11 cellular contexts compared by ENCODE assay signal in the genomic region with DNA sequence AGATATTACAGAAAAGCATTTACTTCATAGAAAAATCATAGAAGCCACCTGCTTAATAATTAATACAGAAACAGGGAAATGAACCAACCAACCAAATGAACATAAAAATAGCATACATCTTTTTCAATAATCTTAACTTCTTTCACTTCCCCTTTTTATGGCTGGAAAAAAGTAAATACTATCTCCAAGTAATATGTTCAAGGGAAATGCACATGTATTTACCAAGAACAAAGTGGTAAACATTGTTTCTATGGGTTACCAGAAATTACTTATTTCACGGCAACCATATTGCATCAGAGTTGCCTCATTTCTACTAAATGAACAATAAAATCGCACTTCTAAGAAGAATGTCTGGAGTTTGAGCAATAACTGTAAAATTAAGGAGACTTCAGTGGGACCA.
A peak's percentile ranks its signal among the peaks of the same experiment; 100 is the strongest.
DNase-seq lines count a peak whose midpoint lies in the region; ATAC-seq, FAIRE-seq and TF ChIP-seq lines count a peak whose summit lies in the region.
"Had no signal": no experiment of that assay in that cellular context is flagged by ENCODE, and none has a peak within 500 bp of the region (broad histone marks: within the 10 kb centered on the region; RNA-seq: fewer than 3 reads in every experiment).

No MANE protein-coding gene starts in this region.

- H3K27me3 ChIP-seq in pancreas (no peaks in the 10 kb centered on the region), BE2C (no peaks in the 10 kb centered on the region)

- H3K4me3 ChIP-seq in SK-N-MC: peak overlapping the region; percentile 22; the same call in 1 of the 2 replicates
- H3K4me3 ChIP-seq in pancreas: no peak overlapping the region
- no peak overlapping the region for H3K4me3 ChIP-seq in BE2C (ENCODE audit: low read depth, low read length)

- DNase-seq in SK-N-MC (ENCODE audit: low read depth, low spot score) (peak; percentile 16), pancreas (no peak), BE2C (no peak), UCSD-AML1 (lab: John Stamatoyannopoulos, UW; ENCODE audit: unreplicated experiment) (no peak), GM03348 (ENCODE audit: low spot score) (no peak)
- DNase-seq: DMS 273 treated with DMSO at 0.1 percent for 48 hours, left cardiac atrium, NCI-H187 treated with DMSO at 0.1 percent for 48 hours had no signal

- FAIRE-seq in pancreas (lab: Jason Lieb, UNC): no peak

- TF ChIP-seq CTCF in pancreas (IDR thresholded peaks at IDR 0.05): no peak
- TF ChIP-seq CTCF in BE2C (IDR thresholded peaks at IDR 0.05; ENCODE audit: low read depth, low read length): no peak

- H3K9me3 ChIP-seq in SK-N-MC (ENCODE audit: low read depth, low read length) (no peaks in the 10 kb centered on the region), pancreas (no peaks in the 10 kb centered on the region), BE2C (no peaks in the 10 kb centered on the region)

- peak overlapping the region; percentile 75 for H3K27ac ChIP-seq in SK-N-MC
- no peak overlapping the region for H3K27ac ChIP-seq in pancreas

- intact Hi-C loops in pancreas (cut with DNase I): no loop called here

- H3K4me1 ChIP-seq in pancreas: no peaks in the 10 kb centered on the region
- no peaks in the 10 kb centered on the region for H3K4me1 ChIP-seq in BE2C

- H3K36me3 ChIP-seq in SK-N-MC (ENCODE audit: insufficient read depth, low read length) (no peaks in the 10 kb centered on the region), pancreas (no peaks in the 10 kb centered on the region), BE2C (no peaks in the 10 kb centered on the region)

- peak; percentile 36 for ATAC-seq in GM19023 (IDR thresholded peaks at IDR 0.05; ENCODE audit: unreplicated experiment)
- ATAC-seq in GM21723 (IDR thresholded peaks at IDR 0.05; ENCODE audit: unreplicated experiment): peak; percentile 65
- ATAC-seq in HG03196 (IDR thresholded peaks at IDR 0.05; ENCODE audit: unreplicated experiment): peak; percentile 78
- ATAC-seq in pancreas: no peak
- ATAC-seq: left cardiac atrium had no signal

- H3K9ac ChIP-seq in SK-N-MC (ENCODE audit: insufficient read length): peak overlapping the region; percentile 24

- WGBS in pancreas, 2 donors: 52 to 62% methylated on average over 2 of the region's 2 CpGs

Comparison
In these comparisons a context has a peak if more than half of its experiments do, and no peak if none do; other contexts are left out.
1. ATAC-seq: peak in GM19023 (single experiment), GM21723 (single experiment) and HG03196 (single experiment); none in pancreas (0 of 4).